2 cellular contexts compared by ENCODE assay signal in genomic region chr19:1826557-1827521, GRCh38.
TF ChIP-seq lines count a peak whose summit lies in the region.

No MANE protein-coding gene starts in this region.

TF ChIP-seq in A549, 52 proteins besides CTCF, POLR2A, EP300 and RAD21:
- TF ChIP-seq ZFP36 (IDR thresholded peaks at IDR 0.05; ENCODE audit: borderline replicate concordance, partially characterized antibody) (no peak), HES2 (IDR thresholded peaks at IDR 0.05) (no peak), HEYL (CRISPR knock-in tag; IDR thresholded peaks at IDR 0.05) (no peak)

TF ChIP-seq in liver, 16 proteins besides CTCF, POLR2A, EP300 and RAD21:
- TF ChIP-seq ATF3 (IDR thresholded peaks at IDR 0.05), result no peak
- TF ChIP-seq, protein P1, sequence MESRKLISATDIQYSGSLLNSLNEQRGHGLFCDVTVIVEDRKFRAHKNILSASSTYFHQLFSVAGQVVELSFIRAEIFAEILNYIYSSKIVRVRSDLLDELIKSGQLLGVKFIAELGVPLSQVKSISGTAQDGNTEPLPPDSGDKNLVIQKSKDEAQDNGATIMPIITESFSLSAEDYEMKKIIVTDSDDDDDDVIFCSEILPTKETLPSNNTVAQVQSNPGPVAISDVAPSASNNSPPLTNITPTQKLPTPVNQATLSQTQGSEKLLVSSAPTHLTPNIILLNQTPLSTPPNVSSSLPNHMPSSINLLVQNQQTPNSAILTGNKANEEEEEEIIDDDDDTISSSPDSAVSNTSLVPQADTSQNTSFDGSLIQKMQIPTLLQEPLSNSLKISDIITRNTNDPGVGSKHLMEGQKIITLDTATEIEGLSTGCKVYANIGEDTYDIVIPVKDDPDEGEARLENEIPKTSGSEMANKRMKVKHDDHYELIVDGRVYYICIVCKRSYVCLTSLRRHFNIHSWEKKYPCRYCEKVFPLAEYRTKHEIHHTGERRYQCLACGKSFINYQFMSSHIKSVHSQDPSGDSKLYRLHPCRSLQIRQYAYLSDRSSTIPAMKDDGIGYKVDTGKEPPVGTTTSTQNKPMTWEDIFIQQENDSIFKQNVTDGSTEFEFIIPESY (IDR thresholded peaks at IDR 0.05), result no peak
- TF ChIP-seq RXRA (IDR thresholded peaks at IDR 0.05), result peak; percentile 63 to 78
- no peak for TF ChIP-seq YY1 (IDR thresholded peaks at IDR 0.05)
- TF ChIP-seq HNF4A (conservative IDR thresholded peaks at IDR 0.05), result peak in 1 of 2 donors; percentile 17
TF ChIP-seq in liver: peak in this region for 2.
